2 cellular contexts compared by ENCODE assay signal in genomic region chr11:68044145-68044813, GRCh38.
TF ChIP-seq lines count a peak whose summit lies in the region.

No MANE protein-coding gene starts in this region.

TF ChIP-seq in HCT116, 20 proteins besides CTCF, POLR2A, EP300 and RAD21:
- no peak for TF ChIP-seq EGR1 (IDR thresholded peaks at IDR 0.05; ENCODE audit: low read depth)
- no peak for TF ChIP-seq SIN3A (IDR thresholded peaks at IDR 0.05; ENCODE audit: low read depth)
- TF ChIP-seq, protein P1, sequence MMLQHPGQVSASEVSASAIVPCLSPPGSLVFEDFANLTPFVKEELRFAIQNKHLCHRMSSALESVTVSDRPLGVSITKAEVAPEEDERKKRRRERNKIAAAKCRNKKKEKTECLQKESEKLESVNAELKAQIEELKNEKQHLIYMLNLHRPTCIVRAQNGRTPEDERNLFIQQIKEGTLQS (IDR thresholded peaks at IDR 0.05) = no peak
- no peak for TF ChIP-seq FOSL1 (IDR thresholded peaks at IDR 0.05; ENCODE audit: low read depth)
- no peak for TF ChIP-seq TCF7L2 (IDR thresholded peaks at IDR 0.05; ENCODE audit: borderline replicate concordance, extremely low read depth, insufficient read depth, insufficient read length)
- TF ChIP-seq SP1 (IDR thresholded peaks at IDR 0.05; ENCODE audit: low read depth) = no peak
- no peak for TF ChIP-seq EZH2phosphoT487 (IDR thresholded peaks at IDR 0.05; ENCODE audit: borderline replicate concordance)

TF ChIP-seq in H1, 55 proteins besides CTCF, POLR2A, EP300 and RAD21:
- TF ChIP-seq, protein P2, sequence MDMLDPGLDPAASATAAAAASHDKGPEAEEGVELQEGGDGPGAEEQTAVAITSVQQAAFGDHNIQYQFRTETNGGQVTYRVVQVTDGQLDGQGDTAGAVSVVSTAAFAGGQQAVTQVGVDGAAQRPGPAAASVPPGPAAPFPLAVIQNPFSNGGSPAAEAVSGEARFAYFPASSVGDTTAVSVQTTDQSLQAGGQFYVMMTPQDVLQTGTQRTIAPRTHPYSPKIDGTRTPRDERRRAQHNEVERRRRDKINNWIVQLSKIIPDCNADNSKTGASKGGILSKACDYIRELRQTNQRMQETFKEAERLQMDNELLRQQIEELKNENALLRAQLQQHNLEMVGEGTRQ (IDR thresholded peaks at IDR 0.05; ENCODE audit: low read length) = no peak
- TF ChIP-seq, protein P1 (IDR thresholded peaks at IDR 0.05; ENCODE audit: insufficient read depth, low read depth, low read length) = no peak
